In genomic region chr7:28802450-28802849, GRCh38 we compare ENCODE assay signal across 24 cellular contexts.
"Had no signal": no experiment of that assay in that cellular context is flagged by ENCODE, and none has a peak within 500 bp of the region (broad histone marks: within the 10 kb centered on the region; RNA-seq: fewer than 3 reads in every experiment).

No MANE protein-coding gene starts in this region.

- H3K27me3 Mint-ChIP-seq: brain had no signal

- H3K27me3 ChIP-seq: right atrium auricular region, transverse colon had no signal

- H3K9me3 Mint-ChIP-seq: nephron, WTC11 had no signal

- DNase-seq: activated CD4-positive, alpha-beta T cell treated with anti-CD3 and anti-CD28 coated beads for 36 hours; activated CD4-positive, alpha-beta T cell treated with anti-CD3 and anti-CD28 coated beads, Interleukin-2, amount 50 U/mL, for 48 hours; activated gamma-delta T cell; caudate nucleus; erythroblast; hypothalamus; kidney; left ventricle myocardium inferior; mammary epithelial cell; midbrain; nucleus accumbens; posterior cingulate gyrus; stimulated activated naive CD8-positive, alpha-beta T cell treated with anti-CD3 and anti-CD28 coated beads, Interleukin-15, Interleukin-2, amounts not matched to agents 100 U/mL and 50 U/mL, for 24 hours; substantia nigra; transverse colon had no signal

- FAIRE-seq: colon, endometrium, frontal cortex, kidney had no signal

- H3K27ac Mint-ChIP-seq: activated CD4-positive, alpha-beta T cell treated with anti-CD3 and anti-CD28 coated beads for 36 hours; activated naive CD4-positive, alpha-beta T cell treated with anti-CD3 and anti-CD28 coated beads, Interleukin-2, amount 50 U/mL, for 72 hours; brain; nephron; WTC11 had no signal

- H3K4me1 ChIP-seq: left ventricle myocardium inferior, right atrium auricular region had no signal

- H3K4me3 ChIP-seq: left ventricle myocardium inferior, right atrium auricular region, skin epidermis, transverse colon had no signal

- H3K36me3 Mint-ChIP-seq: activated naive CD4-positive, alpha-beta T cell treated with anti-CD3 and anti-CD28 coated beads, Interleukin-2, amount 50 U/mL, for 72 hours; WTC11 had no signal

- ATAC-seq: activated CD4-positive, alpha-beta T cell treated with anti-CD3 and anti-CD28 coated beads for 36 hours; activated naive CD4-positive, alpha-beta T cell treated with anti-CD3 and anti-CD28 coated beads, Interleukin-2, amount 50 U/mL, for 72 hours; stimulated activated naive CD8-positive, alpha-beta T cell treated with anti-CD3 and anti-CD28 coated beads, Interleukin-15, Interleukin-2, amounts not matched to agents 100 U/mL and 50 U/mL, for 24 hours; WTC11 had no signal

- H3K9me3 ChIP-seq: left ventricle myocardium inferior, right atrium auricular region, transverse colon had no signal

- H3K4me1 Mint-ChIP-seq: activated CD4-positive, alpha-beta T cell treated with anti-CD3 and anti-CD28 coated beads for 36 hours; WTC11 had no signal

- H3K4me3 Mint-ChIP-seq: activated CD4-positive, alpha-beta T cell treated with anti-CD3 and anti-CD28 coated beads for 36 hours; brain; nephron; WTC11 had no signal

- H3K27ac ChIP-seq: left ventricle myocardium inferior, right atrium auricular region, skin epidermis, transverse colon had no signal

- H3K36me3 ChIP-seq: transverse colon had no signal
